In genomic region chr18:6280344-6280743, GRCh38 we compare ENCODE assay signal across 30 cellular contexts.
"Had no signal": no experiment of that assay in that cellular context is flagged by ENCODE, and none has a peak within 500 bp of the region (broad histone marks: within the 10 kb centered on the region; RNA-seq: fewer than 3 reads in every experiment).

No MANE protein-coding gene starts in this region.

- H3K36me3 ChIP-seq: pancreas, prostate gland, thyroid gland, transverse colon, vagina had no signal

- H3K27ac ChIP-seq: left lung, pancreas, prostate gland, skin epidermis, stomach, testis, thyroid gland, transverse colon, upper lobe of left lung, vagina had no signal

- H3K27me3 ChIP-seq: left lung, pancreas, stomach, testis, thyroid gland, transverse colon, upper lobe of left lung, vagina had no signal

- H3K9me3 Mint-ChIP-seq: mesothelial cell of epicardium; naive B cell; natural killer cell; neural crest cell; stimulated activated naive B cell treated with anti-CD40 and anti-IgM and Interleukin-4, amounts not matched to agents 10 μg/mL and 1 μg/mL and 100 μg/mL, for 72 hours had no signal

- H3K27me3 Mint-ChIP-seq: naive B cell; stimulated activated naive B cell treated with anti-CD40 and anti-IgM and Interleukin-4, amounts not matched to agents 10 μg/mL and 1 μg/mL and 100 μg/mL, for 72 hours had no signal

- ATAC-seq: left cardiac atrium; left lung; natural killer cell; pancreas; right cardiac atrium; sciatic nerve; stimulated activated naive B cell treated with anti-CD40 and anti-IgM and Interleukin-4, amounts not matched to agents 10 μg/mL and 1 μg/mL and 100 μg/mL, for 72 hours; stimulated activated naive CD8-positive, alpha-beta T cell treated with anti-CD3 and anti-CD28 coated beads, Interleukin-15, Interleukin-2, amounts not matched to agents 100 U/mL and 50 U/mL, for 24 hours had no signal

- H3K4me1 Mint-ChIP-seq: mesothelial cell of epicardium had no signal

- H3K27ac Mint-ChIP-seq: mesothelial cell of epicardium; natural killer cell; stimulated activated naive B cell treated with anti-CD40 and anti-IgM and Interleukin-4, amounts not matched to agents 10 μg/mL and 1 μg/mL and 100 μg/mL, for 72 hours had no signal

- H3K36me3 Mint-ChIP-seq: natural killer cell had no signal

- H3K4me3 Mint-ChIP-seq: mesothelial cell of epicardium; naive B cell; natural killer cell; neural crest cell; stimulated activated naive B cell treated with anti-CD40 and anti-IgM and Interleukin-4, amounts not matched to agents 10 μg/mL and 1 μg/mL and 100 μg/mL, for 72 hours had no signal

- H3K9me3 ChIP-seq: left lung, pancreas, prostate gland, stomach, testis, thyroid gland, transverse colon, upper lobe of left lung, vagina had no signal

- H3K4me3 ChIP-seq: left lung, lung, pancreas, prostate gland, skin epidermis, stomach, testis, thyroid gland, transverse colon, upper lobe of left lung, vagina had no signal

- H3K4me1 ChIP-seq: left lung, pancreas, prostate gland, stomach, thyroid gland, transverse colon, upper lobe of left lung, vagina had no signal

- DNase-seq: hippocampal formation; kidney glomerular epithelial cell; left cardiac atrium; left lung; mesendoderm; naive B cell; natural killer cell; nucleus accumbens; pancreas; posterior cingulate gyrus; retina; right cardiac atrium; stimulated activated CD4-positive, alpha-beta T cell treated with anti-CD3 and anti-CD28 coated beads, Interleukin-12 subunit alpha, Interleukin-12 subunit beta, amount 100 ng/mL, for 4 hours; stimulated activated CD4-positive, alpha-beta T cell treated with anti-CD3 and anti-CD28 coated beads, Interleukin-15, amount 100 ng/mL, for 24 hours; stimulated activated CD4-positive, alpha-beta T cell treated with anti-CD3 and anti-CD28 coated beads, Interleukin-2, amount 100 ng/mL, for 24 hours; stimulated activated CD4-positive, alpha-beta T cell treated with anti-CD3 and anti-CD28 coated beads, Interleukin-4, amount 100 ng/mL, for 1 hour; stimulated activated naive B cell treated with anti-CD40 and anti-IgM and Interleukin-4, amounts not matched to agents 10 μg/mL and 1 μg/mL and 100 μg/mL, for 72 hours; stimulated activated naive CD8-positive, alpha-beta T cell treated with anti-CD3 and anti-CD28 coated beads, Interleukin-15, Interleukin-2, amounts not matched to agents 100 U/mL and 50 U/mL, for 24 hours; stomach; testis; thyroid gland; transverse colon; upper lobe of left lung had no signal
